Comparison of ENCODE assay signal across 8 cellular contexts in genomic region chr20:17896771-17897369, GRCh38.
DNase-seq lines count a peak whose midpoint lies in the region; ATAC-seq and TF ChIP-seq lines count a peak whose summit lies in the region.
"Had no signal": no experiment of that assay in that cellular context is flagged by ENCODE, and none has a peak within 500 bp of the region (broad histone marks: within the 10 kb centered on the region; RNA-seq: fewer than 3 reads in every experiment).

No MANE protein-coding gene starts in this region.

- peaks cover 23 to 35% (median 33%) of the 10 kb centered on the region in 4 donors for H3K4me1 ChIP-seq in esophagus muscularis mucosa
- no peaks in the 10 kb centered on the region for H3K4me1 ChIP-seq in colonic mucosa

- peak overlapping the region; percentile 49 for H3K4me3 Mint-ChIP-seq in stimulated activated effector memory CD8-positive, alpha-beta T cell treated with anti-CD3 and anti-CD28 coated beads, Interleukin-12 subunit alpha, Interleukin-12 subunit beta, amount 100 ng/mL, for 72 hours

- no peak overlapping the region for H3K27ac Mint-ChIP-seq in stimulated activated effector memory CD8-positive, alpha-beta T cell treated with anti-CD3 and anti-CD28 coated beads, Interleukin-12 subunit alpha, Interleukin-12 subunit beta, amount 100 ng/mL, for 72 hours

- H3K4me3 ChIP-seq in esophagus muscularis mucosa (no peak overlapping the region), colonic mucosa (no peak overlapping the region)

- intact Hi-C loops in esophagus muscularis mucosa (cut with DNase I) = loop anchor here (10.0 kb wide), 1 partner anchor 98 kb away; no protein-coding TSS in a partner anchor
- intact Hi-C loops in colonic mucosa (cut with DNase I) = loop anchor here (5.0 to 10.0 kb wide), 3 partner anchors 215 to 392 kb away; partner anchors contain the start of gene RRBP1

- H3K27ac ChIP-seq in esophagus muscularis mucosa (replicated peaks in 1 of 4) (peak overlapping the region in 3 of 4 donors; percentile 75 to 81 (median 76)), colonic mucosa (no peak overlapping the region)

- no peak for TF ChIP-seq POLR2A in esophagus muscularis mucosa (IDR thresholded peaks at IDR 0.05; ENCODE audit: low read depth)

- H3K9me3 Mint-ChIP-seq in stimulated activated effector memory CD8-positive, alpha-beta T cell treated with anti-CD3 and anti-CD28 coated beads, Interleukin-12 subunit alpha, Interleukin-12 subunit beta, amount 100 ng/mL, for 72 hours = no peaks in the 10 kb centered on the region

- H3K36me3 Mint-ChIP-seq in stimulated activated effector memory CD8-positive, alpha-beta T cell treated with anti-CD3 and anti-CD28 coated beads, Interleukin-12 subunit alpha, Interleukin-12 subunit beta, amount 100 ng/mL, for 72 hours = no peaks in the 10 kb centered on the region

- no peak for TF ChIP-seq EP300 in esophagus muscularis mucosa (IDR thresholded peaks at IDR 0.05)

- peaks cover 21% of the 10 kb centered on the region for H3K4me1 Mint-ChIP-seq in stimulated activated effector memory CD8-positive, alpha-beta T cell treated with anti-CD3 and anti-CD28 coated beads, Interleukin-12 subunit alpha, Interleukin-12 subunit beta, amount 100 ng/mL, for 72 hours

- H3K36me3 ChIP-seq in esophagus muscularis mucosa (no peaks in the 10 kb centered on the region), colonic mucosa (no peaks in the 10 kb centered on the region)

- no peak for DNase-seq in esophagus muscularis mucosa (ENCODE audit: extremely low spot score)
- no peak for DNase-seq in stimulated activated effector memory CD8-positive, alpha-beta T cell treated with anti-CD3 and anti-CD28 coated beads, Interleukin-12 subunit alpha, Interleukin-12 subunit beta, amount 100 ng/mL, for 72 hours (ENCODE audit: low spot score in 2 of 2)
- no peak for DNase-seq in DMS114 treated with DMSO at 0.1 percent for 48 hours (lab: John Stamatoyannopoulos, UW; ENCODE audit: unreplicated experiment)
- no peak for DNase-seq in A172 (ENCODE audit: low spot score)
- no peak for DNase-seq in colonic mucosa
- DNase-seq: H9 had no signal

- TF ChIP-seq CTCF in esophagus muscularis mucosa (IDR thresholded peaks at IDR 0.05) (no peak), colonic mucosa (IDR thresholded peaks at IDR 0.05) (no peak)

- ATAC-seq in GM19395 (IDR thresholded peaks at IDR 0.05; ENCODE audit: unreplicated experiment) (peak; percentile 38), HG03108 (IDR thresholded peaks at IDR 0.05; ENCODE audit: unreplicated experiment) (peak; percentile 37)
- peak; percentile 91 for ATAC-seq in stimulated activated effector memory CD8-positive, alpha-beta T cell treated with anti-CD3 and anti-CD28 coated beads, Interleukin-12 subunit alpha, Interleukin-12 subunit beta, amount 100 ng/mL, for 72 hours

- 83% methylated on average over 3 of the region's 3 CpGs for WGBS in esophagus muscularis mucosa

- no peaks in the 10 kb centered on the region for H3K27me3 ChIP-seq in esophagus muscularis mucosa
- H3K27me3 ChIP-seq in colonic mucosa = no peaks in the 10 kb centered on the region

- H3K9me3 ChIP-seq in esophagus muscularis mucosa (no peaks in the 10 kb centered on the region), colonic mucosa (no peaks in the 10 kb centered on the region)

- H3K9ac ChIP-seq in colonic mucosa (ENCODE audit: low read depth in 2 of 2, low read length in 2 of 2) = no peak overlapping the region

Comparison
In these comparisons a context has a peak if more than half of its experiments do, and no peak if none do; other contexts are left out.
1. ATAC-seq: peak in every context shown above with its lines; median percentile 91 in stimulated activated effector memory CD8-positive, alpha-beta T cell treated with anti-CD3 and anti-CD28 coated beads, Interleukin-12 subunit alpha, Interleukin-12 subunit beta, amount 100 ng/mL, for 72 hours; 38 in GM19395; 37 in HG03108.